16 cellular contexts compared by ENCODE assay signal in the genomic region with DNA sequence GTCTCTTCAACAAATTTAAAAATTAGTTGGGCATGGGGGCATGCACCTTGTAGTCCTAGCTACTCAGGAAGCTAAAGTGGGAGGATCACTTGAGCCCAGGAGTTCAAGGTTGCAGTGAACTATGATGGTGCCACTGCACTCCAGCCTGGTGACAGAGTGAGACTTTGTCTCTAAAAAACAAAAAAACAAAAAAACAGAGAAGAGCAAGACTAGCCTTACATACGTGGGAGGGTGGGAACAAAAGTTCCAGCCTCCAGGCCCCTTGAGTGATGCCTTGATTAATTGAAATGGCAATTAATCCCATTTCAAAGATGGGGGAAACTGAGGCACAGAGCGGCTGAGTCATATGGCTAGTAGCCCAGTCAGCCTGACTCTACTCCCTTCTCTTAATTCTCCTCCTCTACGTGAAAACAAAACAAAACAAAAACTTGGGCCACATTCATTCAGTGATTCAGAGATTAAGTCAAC.
"Had no signal": no experiment of that assay in that cellular context is flagged by ENCODE, and none has a peak within 500 bp of the region (broad histone marks: within the 10 kb centered on the region; RNA-seq: fewer than 3 reads in every experiment).

No MANE protein-coding gene starts in this region.

- H3K27me3 ChIP-seq: adrenal gland, cardiac muscle cell had no signal

- H3K36me3 Mint-ChIP-seq: activated CD8-positive, alpha-beta memory T cell treated with anti-CD3 and anti-CD28 coated beads, Interleukin-2, amount 10 ng/mL, durations not matched to agents 7 days and 5 days; activated naive CD8-positive, alpha-beta T cell; naive thymus-derived CD4-positive, alpha-beta T cell had no signal

- H3K4me1 Mint-ChIP-seq: activated CD4-positive, alpha-beta T cell treated with anti-CD3 and anti-CD28 coated beads, Interleukin-2, amount 10 ng/mL, durations not matched to agents 24 days and 14 days had no signal

- H3K4me3 Mint-ChIP-seq: activated CD4-positive, alpha-beta T cell treated with anti-CD3 and anti-CD28 coated beads, Interleukin-2, amount 10 ng/mL, durations not matched to agents 24 days and 14 days; activated CD8-positive, alpha-beta memory T cell treated with anti-CD3 and anti-CD28 coated beads, Interleukin-2, amount 10 ng/mL, durations not matched to agents 7 days and 5 days; activated CD8-positive, alpha-beta T cell treated with anti-CD3 and anti-CD28 coated beads for 36 hours; activated naive CD8-positive, alpha-beta T cell; activated T-helper 1 cell treated with anti-CD3 and anti-CD28 coated beads, Interleukin-12 subunit alpha, Interleukin-12 subunit beta, Interleukin-2, Interleukin-4 antibody, amounts not matched to agents 30 ng/mL and 10 ng/mL and 1 ng/mL, durations not matched to agents 14 hours and 24 hours and 36 hours; naive thymus-derived CD4-positive, alpha-beta T cell had no signal

- H3K9me3 Mint-ChIP-seq: activated CD4-positive, alpha-beta T cell treated with anti-CD3 and anti-CD28 coated beads, Interleukin-2, amount 10 ng/mL, durations not matched to agents 24 days and 14 days; activated CD8-positive, alpha-beta T cell treated with anti-CD3 and anti-CD28 coated beads for 36 hours; activated T-helper 1 cell treated with anti-CD3 and anti-CD28 coated beads, Interleukin-12 subunit alpha, Interleukin-12 subunit beta, Interleukin-2, Interleukin-4 antibody, amounts not matched to agents 30 ng/mL and 10 ng/mL and 1 ng/mL, durations not matched to agents 14 hours and 24 hours and 36 hours; naive thymus-derived CD4-positive, alpha-beta T cell had no signal

- H3K27ac ChIP-seq: ascending aorta, cardiac muscle cell, epithelial cell of prostate, tibial artery had no signal

- H3K27ac Mint-ChIP-seq: activated CD4-positive, alpha-beta T cell treated with anti-CD3 and anti-CD28 coated beads, Interleukin-2, amount 10 ng/mL, durations not matched to agents 24 days and 14 days; activated CD8-positive, alpha-beta memory T cell treated with anti-CD3 and anti-CD28 coated beads, Interleukin-2, amount 10 ng/mL, durations not matched to agents 7 days and 5 days; activated CD8-positive, alpha-beta T cell treated with anti-CD3 and anti-CD28 coated beads for 36 hours; activated naive CD8-positive, alpha-beta T cell; activated T-helper 1 cell treated with anti-CD3 and anti-CD28 coated beads, Interleukin-12 subunit alpha, Interleukin-12 subunit beta, Interleukin-2, Interleukin-4 antibody, amounts not matched to agents 30 ng/mL and 10 ng/mL and 1 ng/mL, durations not matched to agents 14 hours and 24 hours and 36 hours; naive thymus-derived CD4-positive, alpha-beta T cell had no signal

- H3K9me3 ChIP-seq: adrenal gland, ascending aorta, tibial artery had no signal

- DNase-seq: activated CD4-positive, alpha-beta T cell treated with anti-CD3 and anti-CD28 coated beads, Interleukin-2, amount 10 ng/mL, durations not matched to agents 24 days and 14 days; activated CD8-positive, alpha-beta memory T cell treated with anti-CD3 and anti-CD28 coated beads, Interleukin-2, amount 10 ng/mL, durations not matched to agents 7 days and 5 days; activated CD8-positive, alpha-beta T cell treated with anti-CD3 and anti-CD28 coated beads for 36 hours; activated gamma-delta T cell treated with Interleukin-2 at 50 U/mL for 16 hours; adrenal gland; cortex of kidney; naive thymus-derived CD4-positive, alpha-beta T cell; stimulated activated CD4-positive, alpha-beta T cell treated with anti-CD3 and anti-CD28 coated beads, Interleukin-4, amount 100 ng/mL, for 24 hours; stimulated activated naive CD8-positive, alpha-beta T cell treated with anti-CD3 and anti-CD28 coated beads, Interleukin-15, Interleukin-2, amounts not matched to agents 100 U/mL and 50 U/mL, for 24 hours; tibial artery had no signal

- H3K4me3 ChIP-seq: adrenal gland, ascending aorta, cardiac muscle cell, lung, tibial artery had no signal

- H3K36me3 ChIP-seq: adrenal gland, ascending aorta, cardiac muscle cell, tibial artery had no signal
